Comparison of ENCODE assay signal across 8 cellular contexts in genomic region chr9:134323741-134324358, GRCh38. TPM values are rescaled to one million over a fixed set of nuclear protein-coding genes. Genes with fewer than 3 reads are reported as not detected.
DNase-seq lines count a peak whose midpoint lies in the region; ATAC-seq and TF ChIP-seq lines count a peak whose summit lies in the region.

No MANE protein-coding gene starts in this region.

- TF ChIP-seq EP300 in tibial nerve (IDR thresholded peaks at IDR 0.05): peak; percentile 83 to 92

- intact Hi-C loops in activated CD4-positive, alpha-beta T cell treated with anti-CD3 and anti-CD28 coated beads for 36 hours (cut with DNase I, micrococcal nuclease): loop anchor here in 1 of 2 experiments (1.0 to 2.0 kb wide), 2 partner anchors 67 to 159 kb away; no protein-coding TSS in a partner anchor

- H3K9me3 ChIP-seq in tibial nerve: no peaks in the 10 kb centered on the region

- 30 to 44% methylated on average over 17 to 19 of the region's 20 CpGs for WGBS in tibial nerve, 2 donors

- peak overlapping the region; percentile 94 to 99 (median 95) for H3K27ac ChIP-seq in tibial nerve

- peak in 1 of 2 donors; percentile 53 for TF ChIP-seq POLR2A in tibial nerve (IDR thresholded peaks at IDR 0.05)

- no peak for ATAC-seq in memory B cell (ENCODE audit: low read depth)
- no peak for ATAC-seq in activated CD4-positive, alpha-beta T cell treated with anti-CD3 and anti-CD28 coated beads for 36 hours

- H3K9me3 Mint-ChIP-seq in memory B cell: no peaks in the 10 kb centered on the region
- H3K9me3 Mint-ChIP-seq in activated CD4-positive, alpha-beta T cell treated with anti-CD3 and anti-CD28 coated beads for 36 hours (ENCODE audit: low read depth): no peaks in the 10 kb centered on the region

- peaks cover 7% of the 10 kb centered on the region for H3K4me1 Mint-ChIP-seq in memory B cell
- H3K4me1 Mint-ChIP-seq in activated CD4-positive, alpha-beta T cell treated with anti-CD3 and anti-CD28 coated beads for 36 hours: peaks cover 3% of the 10 kb centered on the region

- H3K27ac Mint-ChIP-seq in memory B cell: no peak overlapping the region
- no peak overlapping the region for H3K27ac Mint-ChIP-seq in activated CD4-positive, alpha-beta T cell treated with anti-CD3 and anti-CD28 coated beads for 36 hours

- POLR2A ChIA-PET in activated CD4-positive, alpha-beta T cell treated with anti-CD3 and anti-CD28 coated beads for 36 hours (lab: Charles Lee): no interaction called here

- CTCF ChIA-PET in activated CD4-positive, alpha-beta T cell treated with anti-CD3 and anti-CD28 coated beads for 36 hours (lab: Charles Lee): interaction anchor here (1.0 kb wide), 1 partner anchor 14 kb away, joined by 3 read pairs; no protein-coding TSS in a partner anchor

- no peaks in the 10 kb centered on the region for H3K36me3 Mint-ChIP-seq in memory B cell
- no peaks in the 10 kb centered on the region for H3K36me3 Mint-ChIP-seq in activated CD4-positive, alpha-beta T cell treated with anti-CD3 and anti-CD28 coated beads for 36 hours (ENCODE audit: low read depth)

- H3K4me3 ChIP-seq in tibial nerve: no peak overlapping the region

- H3K27me3 ChIP-seq in tibial nerve: no peaks in the 10 kb centered on the region

- DNase-seq in NCI-H510A treated with DMSO at 0.1 percent for 48 hours (lab: John Stamatoyannopoulos, UW): peak; percentile 1
- no peak for DNase-seq in NCI-H510A (lab: John Stamatoyannopoulos, UW)
- DNase-seq in dermis blood vessel endothelial cell: peak; percentile 60
- no peak for DNase-seq in memory B cell (ENCODE audit: low spot score in 2 of 2)
- DNase-seq in tibial nerve (ENCODE audit: low spot score in 2 of 2): peak in 1 of 2 donors; percentile 66
- DNase-seq in NCI-H526 (lab: John Stamatoyannopoulos, UW): no peak
- DNase-seq in OCI-M2 (lab: John Stamatoyannopoulos, UW; ENCODE audit: unreplicated experiment): no peak
- DNase-seq in activated CD4-positive, alpha-beta T cell treated with anti-CD3 and anti-CD28 coated beads for 36 hours: no peak

- H3K4me1 ChIP-seq in tibial nerve: peaks cover 0 to 74% (median 41%) of the 10 kb centered on the region in 4 donors

- peaks cover 2% of the 10 kb centered on the region for H3K27me3 Mint-ChIP-seq in memory B cell
- H3K27me3 Mint-ChIP-seq in activated CD4-positive, alpha-beta T cell treated with anti-CD3 and anti-CD28 coated beads for 36 hours: peaks cover 5% of the 10 kb centered on the region

- peak overlapping the region; percentile 85 for H3K4me3 Mint-ChIP-seq in memory B cell
- no peak overlapping the region for H3K4me3 Mint-ChIP-seq in activated CD4-positive, alpha-beta T cell treated with anti-CD3 and anti-CD28 coated beads for 36 hours

- TF ChIP-seq CTCF in tibial nerve (IDR thresholded peaks at IDR 0.05): no peak

- H3K36me3 ChIP-seq in tibial nerve: no peaks in the 10 kb centered on the region

RNA-seq across cellular contexts. Expression of gene RXRA, which starts 2.4 kb away (rescaled TPM):
- total RNA-seq in dermis blood vessel endothelial cell (23.3 and 31.7 TPM in 2 replicates), tibial nerve (10 to 100 TPM; 53.5 to 61.5 (median 56.5) TPM)
- 10 to 100 TPM; 17.6 to 20.9 TPM for total RNA-seq in activated CD4-positive, alpha-beta T cell treated with anti-CD3 and anti-CD28 coated beads for 36 hours

Comparison
In these comparisons a context has a peak if more than half of its experiments do, and no peak if none do; other contexts are left out.
1. DNase-seq: peak in NCI-H510A treated with DMSO at 0.1 percent for 48 hours (single experiment) and dermis blood vessel endothelial cell (single experiment); none in NCI-H510A (single experiment), memory B cell (0 of 2), NCI-H526 (0 of 2), OCI-M2 (single experiment) and activated CD4-positive, alpha-beta T cell treated with anti-CD3 and anti-CD28 coated beads for 36 hours (single experiment).